15 cellular contexts compared by ENCODE assay signal in the genomic region with DNA sequence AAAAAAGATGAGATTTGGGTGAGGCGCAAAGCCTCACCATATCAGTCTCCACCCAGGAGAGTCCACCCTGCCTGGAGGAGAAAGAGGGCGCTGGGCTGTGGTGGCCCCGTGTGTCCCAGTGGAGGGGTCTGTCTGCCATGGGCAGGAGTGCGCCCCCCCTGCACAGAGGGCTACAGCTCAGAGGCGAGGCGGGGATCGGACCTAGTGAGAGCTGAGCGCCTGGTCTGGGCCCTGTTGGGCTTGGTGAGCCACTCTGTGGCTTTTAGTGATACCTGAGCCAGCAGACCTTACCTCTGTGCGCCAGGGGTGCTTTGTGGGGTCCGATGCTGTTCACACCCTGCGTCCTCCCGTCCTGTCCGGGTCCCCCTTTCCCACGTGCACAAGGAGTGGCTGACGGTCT. TPM values are rescaled to one million over a fixed set of nuclear protein-coding genes. Genes with fewer than 3 reads are reported as not detected.
DNase-seq lines count a peak whose midpoint lies in the region; ATAC-seq, FAIRE-seq and TF ChIP-seq lines count a peak whose summit lies in the region.
"Had no signal": no experiment of that assay in that cellular context is flagged by ENCODE, and none has a peak within 500 bp of the region (broad histone marks: within the 10 kb centered on the region; RNA-seq: fewer than 3 reads in every experiment).

No MANE protein-coding gene starts in this region.

- no peak for TF ChIP-seq POLR2A in breast epithelium (IDR thresholded peaks at IDR 0.05)
- no peak for TF ChIP-seq POLR2A in endothelial cell of umbilical vein (IDR thresholded peaks at IDR 0.05; ENCODE audit: low read depth, low read length)
- no peak for TF ChIP-seq POLR2A in upper lobe of left lung (IDR thresholded peaks at IDR 0.05)

- no peaks in the 10 kb centered on the region for H3K9me1 ChIP-seq in endothelial cell of umbilical vein (replicated peaks; ENCODE audit: control insufficient read depth, extremely low read depth, insufficient read depth, low read length)

- BruUV-seq in mammary epithelial cell (replicated peaks; lab: Mats Ljungman, UMichigan) (no TSS peak), PC-3 (replicated peaks; lab: Mats Ljungman, UMichigan) (no TSS peak), endothelial cell of umbilical vein (replicated peaks; lab: Mats Ljungman, UMichigan) (TSS peak; percentile 12)

- ATAC-seq in PC-3 (no peak), upper lobe of left lung (ENCODE audit: low FRiP score in 2 of 2) (peak; percentile 3 to 6)

- no peak for DNase-seq in breast epithelium (ENCODE audit: low spot score in 2 of 2)
- no peak for DNase-seq in mammary epithelial cell
- DNase-seq in PC-3 = no peak
- DNase-seq in endothelial cell of umbilical vein (ENCODE audit: low read depth, low spot score) = no peak
- DNase-seq in upper lobe of left lung = no peak
- no peak for DNase-seq in hepatic stellate cell (ENCODE audit: low spot score)
- no peak for DNase-seq in kidney tubule cell (ENCODE audit: low spot score)
- no peak for DNase-seq in MM.1S
- DNase-seq: activated CD8-positive, alpha-beta memory T cell treated with anti-CD3 and anti-CD28 coated beads, Interleukin-2, amount 50 U/mL, for 4 hours; NCI-H1092 treated with DMSO at 0.1 percent for 48 hours; NCI-H446 had no signal

- no peaks in the 10 kb centered on the region for H3K4me1 ChIP-seq in breast epithelium
- peaks cover 10% of the 10 kb centered on the region for H3K4me1 ChIP-seq in mammary epithelial cell (ENCODE audit: insufficient read depth, low read length)
- peaks cover 31% of the 10 kb centered on the region for H3K4me1 ChIP-seq in PC-3 (ENCODE audit: insufficient read depth, low read length)
- H3K4me1 ChIP-seq in endothelial cell of umbilical vein (ENCODE audit: control insufficient read depth, extremely low read depth, insufficient read depth, low read length) = peaks cover 18% of the 10 kb centered on the region
- peaks cover 6 to 14% (median 8%) of the 10 kb centered on the region in 4 donors for H3K4me1 ChIP-seq in upper lobe of left lung
- H3K4me1 ChIP-seq in MM.1S (ENCODE audit: low read length) = no peaks in the 10 kb centered on the region
- H3K4me1 ChIP-seq: body of pancreas had no signal

- H3K4me2 ChIP-seq in mammary epithelial cell (ENCODE audit: insufficient read depth, low read depth, low read length) (no peak overlapping the region), PC-3 (ENCODE audit: low read length) (peak overlapping the region; percentile 49), endothelial cell of umbilical vein (ENCODE audit: insufficient read depth, low read length) (no peak overlapping the region), MM.1S (ENCODE audit: low read depth, low read length) (no peak overlapping the region)

- CTCF ChIA-PET in mammary epithelial cell (lab: Charles Lee; ENCODE audit: low non-redundant PET) (no interaction called here), PC-3 (lab: Charles Lee) (interaction anchor here (1.0 kb wide), 1 partner anchor 432 kb away, joined by 4 read pairs; no protein-coding TSS in a partner anchor), endothelial cell of umbilical vein (lab: Charles Lee) (interaction anchor here (1.3 kb wide), 1 partner anchor 160 kb away, joined by 5 read pairs; no protein-coding TSS in a partner anchor)

- H3K9me3 ChIP-seq in breast epithelium = no peaks in the 10 kb centered on the region
- H3K9me3 ChIP-seq in mammary epithelial cell (replicated peaks; ENCODE audit: insufficient read depth, low read length) = no peaks in the 10 kb centered on the region
- no peaks in the 10 kb centered on the region for H3K9me3 ChIP-seq in PC-3 (ENCODE audit: low read length)
- H3K9me3 ChIP-seq in endothelial cell of umbilical vein (replicated peaks; ENCODE audit: control insufficient read depth, insufficient read depth, low read length) = no peaks in the 10 kb centered on the region
- no peaks in the 10 kb centered on the region for H3K9me3 ChIP-seq in upper lobe of left lung
- H3K9me3 ChIP-seq in MM.1S (replicated peaks; ENCODE audit: insufficient read depth, low read length) = no peaks in the 10 kb centered on the region
- H3K9me3 ChIP-seq: body of pancreas had no signal

- H3F3A ChIP-seq in PC-3 (ENCODE audit: low read length, unreplicated experiment) (no peaks in the 10 kb centered on the region), MM.1S (ENCODE audit: insufficient read depth, low read length) (no peaks in the 10 kb centered on the region)

- H4K20me1 ChIP-seq in mammary epithelial cell (ENCODE audit: insufficient read depth, low read length) (no peaks in the 10 kb centered on the region), PC-3 (ENCODE audit: low read length) (no peaks in the 10 kb centered on the region), endothelial cell of umbilical vein (replicated peaks; ENCODE audit: control insufficient read depth, extremely low read depth, insufficient read depth, low read length) (no peaks in the 10 kb centered on the region), MM.1S (ENCODE audit: insufficient read depth, low read length) (no peaks in the 10 kb centered on the region)

- no peak overlapping the region for H3K9ac ChIP-seq in mammary epithelial cell (ENCODE audit: insufficient read depth, low read length)
- H3K9ac ChIP-seq in PC-3 (ENCODE audit: low read length) = peak overlapping the region; percentile 29; the same call in 1 of the 2 replicates
- H3K9ac ChIP-seq in endothelial cell of umbilical vein (replicated peaks; ENCODE audit: extremely low read depth, insufficient read depth, low read length) = no peak overlapping the region
- H3K9ac ChIP-seq in MM.1S (ENCODE audit: low read length) = no peak overlapping the region

- in situ Hi-C loops in mammary epithelial cell (cut with MboI; ENCODE audit: low sequenced_read_pairs in 2 of 2) = loop anchor here in 1 of 2 donors (10.0 to 25.0 kb wide), 3 partner anchors 285 to 1892 kb away; no protein-coding TSS in a partner anchor

- H3K27ac ChIP-seq in breast epithelium (peak overlapping the region in 1 of 2 donors; percentile 48), mammary epithelial cell (ENCODE audit: insufficient read depth, low read depth, low read length) (no peak overlapping the region), PC-3 (ENCODE audit: low read length) (peak overlapping the region; percentile 53), endothelial cell of umbilical vein (ENCODE audit: insufficient read depth, low read depth, low read length) (peak overlapping the region; percentile 6), upper lobe of left lung (no peak overlapping the region), MM.1S (ENCODE audit: low read length) (no peak overlapping the region)
- H3K27ac ChIP-seq: body of pancreas had no signal

- intact Hi-C loops in breast epithelium (cut with DNase I; ENCODE audit: low total_unique reads) = no loop called here
- intact Hi-C loops in mammary epithelial cell (cut with micrococcal nuclease) = loop anchor here (5.0 to 10.0 kb wide), 4 partner anchors 48 to 1415 kb away; no protein-coding TSS in a partner anchor
- intact Hi-C loops in PC-3 (cut with micrococcal nuclease) = loop anchor here (10.0 kb wide), 1 partner anchor 435 kb away; the partner anchor contains the start of gene SDK1
- intact Hi-C loops in endothelial cell of umbilical vein (cut with micrococcal nuclease) = loop anchor here (2.0 to 10.0 kb wide), 5 partner anchors 17 to 1765 kb away; partner anchors contain the start of gene SDK1

- no peaks in the 10 kb centered on the region for H3K27me3 ChIP-seq in breast epithelium
- H3K27me3 ChIP-seq in mammary epithelial cell (ENCODE audit: insufficient read depth, low read length) = no peaks in the 10 kb centered on the region
- H3K27me3 ChIP-seq in PC-3 (ENCODE audit: low read length) = no peaks in the 10 kb centered on the region
- H3K27me3 ChIP-seq in endothelial cell of umbilical vein (ENCODE audit: control insufficient read depth in 2 of 2, insufficient read depth in 2 of 2, low read length in 2 of 2) = no peaks in the 10 kb centered on the region
- H3K27me3 ChIP-seq in upper lobe of left lung = no peaks in the 10 kb centered on the region
- H3K27me3 ChIP-seq in MM.1S (replicated peaks; ENCODE audit: insufficient read depth, low read length) = no peaks in the 10 kb centered on the region
- H3K27me3 ChIP-seq: body of pancreas had no signal

- H2AFZ ChIP-seq in mammary epithelial cell (ENCODE audit: low read depth, low read length) (no peak overlapping the region), PC-3 (ENCODE audit: low read length) (peak overlapping the region; percentile 62; the same call in 1 of the 2 replicates), endothelial cell of umbilical vein (ENCODE audit: low read depth, low read length) (peak overlapping the region; percentile 74), MM.1S (ENCODE audit: low read length) (no peak overlapping the region)

- POLR2A ChIA-PET in PC-3 (lab: Charles Lee; ENCODE audit: unreplicated experiment) (no interaction called here), endothelial cell of umbilical vein (lab: Charles Lee) (no interaction called here)

- H3K4me3 ChIP-seq in breast epithelium = peak overlapping the region in 2 of 3 donors; percentile 32 to 55
- no peak overlapping the region for H3K4me3 ChIP-seq in mammary epithelial cell (replicated peaks in 1 of 3; ENCODE audit: insufficient read depth in 1 of 3, low read depth in 2 of 3, low read length in 3 of 3)
- H3K4me3 ChIP-seq in PC-3 (ENCODE audit: low read length) = no peak overlapping the region; the same call in 1 of the 2 replicates
- H3K4me3 ChIP-seq in endothelial cell of umbilical vein (replicated peaks in 1 of 3; ENCODE audit: insufficient read depth in 1 of 3, low read depth in 1 of 3, low read length in 3 of 3) = no peak overlapping the region
- no peak overlapping the region for H3K4me3 ChIP-seq in upper lobe of left lung
- no peak overlapping the region for H3K4me3 ChIP-seq in MM.1S (ENCODE audit: low read length)
- H3K4me3 ChIP-seq: body of pancreas had no signal

- dilution Hi-C loops in mammary epithelial cell (cut with HindIII; ENCODE audit: low sequenced_read_pairs) = loop anchor here (10.0 kb wide), 1 partner anchor 65 kb away; no protein-coding TSS in a partner anchor
- dilution Hi-C loops in endothelial cell of umbilical vein (cut with MboI; ENCODE audit: extremely low pct_ligation_motif_present, low sequenced_read_pairs) = no loop called here

- no peak for FAIRE-seq in endothelial cell of umbilical vein (lab: Jason Lieb, UNC)
- FAIRE-seq: endometrium, G401.6, RCC 7860 had no signal

- TF ChIP-seq EP300 in upper lobe of left lung (IDR thresholded peaks at IDR 0.05) = no peak

- H3K9me2 ChIP-seq in PC-3 (replicated peaks; ENCODE audit: low read length) (no peaks in the 10 kb centered on the region), MM.1S (replicated peaks; ENCODE audit: insufficient read depth, low read length) (no peaks in the 10 kb centered on the region)

- no peak for TF ChIP-seq CTCF in breast epithelium (IDR thresholded peaks at IDR 0.05)
- TF ChIP-seq CTCF in mammary epithelial cell (conservative IDR thresholded peaks at IDR 0.05 in 1 of 2, IDR thresholded peaks at IDR 0.05 in 1 of 2; ENCODE audit: extremely low read depth in 1 of 2, insufficient read depth in 1 of 2, low read depth in 1 of 2, low read length in 2 of 2) = no peak
- TF ChIP-seq CTCF in PC-3 (conservative IDR thresholded peaks at IDR 0.05; ENCODE audit: low read depth, low read length) = no peak
- no peak for TF ChIP-seq CTCF in endothelial cell of umbilical vein (IDR thresholded peaks at IDR 0.05; ENCODE audit: extremely low read depth in 1 of 2, insufficient read depth in 1 of 2, low read depth in 1 of 2, low read length in 2 of 2)
- TF ChIP-seq CTCF in upper lobe of left lung (IDR thresholded peaks at IDR 0.05) = no peak
- TF ChIP-seq CTCF in MM.1S (IDR thresholded peaks at IDR 0.05; ENCODE audit: low read length) = no peak

- H3K36me3 ChIP-seq in breast epithelium (no peaks in the 10 kb centered on the region), mammary epithelial cell (ENCODE audit: insufficient read depth, low read length) (no peaks in the 10 kb centered on the region), PC-3 (ENCODE audit: low read depth, low read length) (no peaks in the 10 kb centered on the region), endothelial cell of umbilical vein (ENCODE audit: control insufficient read depth in 2 of 2, extremely low read depth in 1 of 2, insufficient read depth in 2 of 2, low read length in 2 of 2) (no peaks in the 10 kb centered on the region), upper lobe of left lung (no peaks in the 10 kb centered on the region), MM.1S (replicated peaks; ENCODE audit: insufficient read depth, low read length) (no peaks in the 10 kb centered on the region)

- no peaks in the 10 kb centered on the region for H3K79me2 ChIP-seq in mammary epithelial cell (ENCODE audit: insufficient read depth, low read length)
- H3K79me2 ChIP-seq in PC-3 (ENCODE audit: low read length) = no peaks in the 10 kb centered on the region
- no peaks in the 10 kb centered on the region for H3K79me2 ChIP-seq in endothelial cell of umbilical vein (ENCODE audit: control insufficient read depth, insufficient read depth, low read length)
- no peaks in the 10 kb centered on the region for H3K79me2 ChIP-seq in MM.1S (ENCODE audit: low read length)

- 99% methylated on average over 9 of the region's 15 CpGs for WGBS in mammary epithelial cell (ENCODE audit: low coverage, missing lambda C conversion rate)
- 84 to 90% methylated on average over 7 to 15 of the region's 15 CpGs for WGBS in upper lobe of left lung, 2 donors

RNA-seq across cellular contexts. Expression of gene GNA12, which starts 25.9 kb away (rescaled TPM):
- total RNA-seq in breast epithelium (10 to 100 TPM; 11.3 to 31.4 (median 24.9) TPM), mammary epithelial cell (10 to 100 TPM; 26.2 to 46.0 TPM), PC-3 (2014; rRNA removed) (15.0 and 26.8 TPM in 2 replicates), endothelial cell of umbilical vein (56.0 and 63.0 TPM in 2 replicates), upper lobe of left lung (10 to 100 TPM; 24.0 to 52.3 (median 35.7) TPM)
- polyA plus RNA-seq in mammary epithelial cell (67.7 TPM), endothelial cell of umbilical vein (75.1 and 95.5 TPM in 2 replicates)
- polyA minus RNA-seq in mammary epithelial cell (60.6 TPM), endothelial cell of umbilical vein (106 TPM in 2 replicates)
- 71.0 and 81.6 TPM in 2 replicates for polyA plus RNA-seq in endothelial cell of umbilical vein (2011; cell fraction: cytosol; rRNA removed)
- polyA plus RNA-seq in endothelial cell of umbilical vein (2011; cell fraction: nucleus; rRNA removed) = 43.9 and 56.3 TPM in 2 replicates
- 56.8 and 58.8 TPM in 2 replicates for polyA plus RNA-seq in endothelial cell of umbilical vein (2012)
- polyA minus RNA-seq in endothelial cell of umbilical vein (2011; cell fraction: cytosol; rRNA and poly(A)+ RNA removed) = 18.8 TPM
- polyA minus RNA-seq in endothelial cell of umbilical vein (2011; cell fraction: nucleus; rRNA and poly(A)+ RNA removed) = 35.5 and 39.8 TPM in 2 replicates

Comparison
In these comparisons a context has a peak if more than half of its experiments do, and no peak if none do; other contexts are left out.
1. H3K4me3 ChIP-seq: peak in breast epithelium (2 of 3); none in mammary epithelial cell (0 of 3), PC-3 (single experiment), endothelial cell of umbilical vein (0 of 3), upper lobe of left lung (0 of 4) and MM.1S (single experiment).
2. H3K27ac ChIP-seq: peak in PC-3 (single experiment) and endothelial cell of umbilical vein (single experiment); none in mammary epithelial cell (single experiment), upper lobe of left lung (0 of 4) and MM.1S (single experiment).
3. H2AFZ ChIP-seq: peak in PC-3 (single experiment) and endothelial cell of umbilical vein (single experiment); none in mammary epithelial cell (single experiment) and MM.1S (single experiment).